Comparison of ENCODE assay signal across 10 cellular contexts in genomic region chr5:57442080-57442839, GRCh38. TPM values are rescaled to one million over a fixed set of nuclear protein-coding genes. Genes with fewer than 3 reads are reported as not detected.
DNase-seq lines count a peak whose midpoint lies in the region; ATAC-seq and TF ChIP-seq lines count a peak whose summit lies in the region.
"Had no signal": no experiment of that assay in that cellular context is flagged by ENCODE, and none has a peak within 500 bp of the region (broad histone marks: within the 10 kb centered on the region; RNA-seq: fewer than 3 reads in every experiment).

No MANE protein-coding gene starts in this region.

- no peak for TF ChIP-seq CTCF in GM13977 (IDR thresholded peaks at IDR 0.05; ENCODE audit: extremely low read depth, insufficient read depth, missing control alignments)
- no peak for TF ChIP-seq CTCF in brain microvascular endothelial cell (IDR thresholded peaks at IDR 0.05; ENCODE audit: low read depth, low read length, missing control alignments)
- TF ChIP-seq CTCF in osteocyte (IDR thresholded peaks at IDR 0.05), result no peak
- TF ChIP-seq CTCF in transverse colon (IDR thresholded peaks at IDR 0.05), result no peak

- H3K4me1 Mint-ChIP-seq in osteocyte (ENCODE audit: unreplicated experiment), result peaks cover 55% of the 10 kb centered on the region
- H3K4me1 Mint-ChIP-seq in activated naive CD4-positive, alpha-beta T cell treated with anti-CD3 and anti-CD28 coated beads for 36 hours (ENCODE audit: low read depth), result peaks cover 3% of the 10 kb centered on the region

- intact Hi-C loops in activated naive CD4-positive, alpha-beta T cell treated with anti-CD3 and anti-CD28 coated beads for 36 hours (cut with micrococcal nuclease), result no loop called here
- intact Hi-C loops in transverse colon (cut with DNase I; ENCODE audit: low total_unique reads), result no loop called here

- CTCF ChIA-PET in activated naive CD4-positive, alpha-beta T cell treated with anti-CD3 and anti-CD28 coated beads for 36 hours (lab: Charles Lee), result no interaction called here

- H3K4me1 ChIP-seq in transverse colon, result no peaks in the 10 kb centered on the region

- H3K27me3 ChIP-seq in brain microvascular endothelial cell (replicated peaks) (no peaks in the 10 kb centered on the region), transverse colon (no peaks in the 10 kb centered on the region)

- 60 to 64% methylated on average over 3 to 4 of the region's 4 CpGs for WGBS in transverse colon (ENCODE audit: low coverage in 1 of 2), 2 donors

- H3K27ac ChIP-seq in brain microvascular endothelial cell, result peak overlapping the region; percentile 99
- H3K27ac ChIP-seq in transverse colon, result no peak overlapping the region

- in situ Hi-C loops in GM13977 (cut with MboI; ENCODE audit: low pct_unique_long_range_greater_than_20kb, low sequenced_read_pairs, unreplicated experiment) (no loop called here), brain microvascular endothelial cell (cut with HindIII; ENCODE audit: low pct_ligation_motif_present, low sequenced_read_pairs) (no loop called here), transverse colon (cut with MboI; ENCODE audit: low pct_ligation_motif_present in 1 of 4, low pct_unique_long_range_greater_than_20kb in 1 of 4, low sequenced_read_pairs in 3 of 4) (no loop called here)

- no peak for TF ChIP-seq EP300 in transverse colon (IDR thresholded peaks at IDR 0.05; ENCODE audit: low read depth)

- H3K36me3 ChIP-seq in brain microvascular endothelial cell (replicated peaks) (no peaks in the 10 kb centered on the region), transverse colon (no peaks in the 10 kb centered on the region)

- H3K4me3 Mint-ChIP-seq in osteocyte (ENCODE audit: unreplicated experiment), result no peak overlapping the region
- no peak overlapping the region for H3K4me3 Mint-ChIP-seq in activated naive CD4-positive, alpha-beta T cell treated with anti-CD3 and anti-CD28 coated beads for 36 hours

- H3K27me3 Mint-ChIP-seq in osteocyte (ENCODE audit: unreplicated experiment), result no peaks in the 10 kb centered on the region
- peaks cover 11% of the 10 kb centered on the region for H3K27me3 Mint-ChIP-seq in activated naive CD4-positive, alpha-beta T cell treated with anti-CD3 and anti-CD28 coated beads for 36 hours (ENCODE audit: low read depth)

- DNase-seq in GM13977 (ENCODE audit: low spot score) (peak; percentile 24), brain microvascular endothelial cell (peak; percentile 97), osteocyte (ENCODE audit: extremely low spot score, unreplicated experiment) (no peak), transverse colon (no peak)
- no peak for DNase-seq in activated naive CD4-positive, alpha-beta T cell treated with anti-CD3 and anti-CD28 coated beads for 36 hours
- DNase-seq: aorta had no signal

- no peak overlapping the region for H3K4me3 ChIP-seq in brain microvascular endothelial cell (ENCODE audit: low read depth, low read length)
- no peak overlapping the region for H3K4me3 ChIP-seq in transverse colon

- H3K9me3 ChIP-seq in transverse colon, result no peaks in the 10 kb centered on the region

- no peaks in the 10 kb centered on the region for H3K9me3 Mint-ChIP-seq in osteocyte (ENCODE audit: unreplicated experiment)
- H3K9me3 Mint-ChIP-seq in activated naive CD4-positive, alpha-beta T cell treated with anti-CD3 and anti-CD28 coated beads for 36 hours, result no peaks in the 10 kb centered on the region

- no peak for TF ChIP-seq POLR2A in transverse colon (IDR thresholded peaks at IDR 0.05)

- H3K36me3 Mint-ChIP-seq in osteocyte (ENCODE audit: unreplicated experiment), result no peaks in the 10 kb centered on the region
- H3K36me3 Mint-ChIP-seq in activated naive CD4-positive, alpha-beta T cell treated with anti-CD3 and anti-CD28 coated beads for 36 hours (ENCODE audit: low read depth), result no peaks in the 10 kb centered on the region

- ATAC-seq in HG03045 (IDR thresholded peaks at IDR 0.05; ENCODE audit: unreplicated experiment) (peak; percentile 70), HG03520 (IDR thresholded peaks at IDR 0.05; ENCODE audit: unreplicated experiment) (no peak), GM18909 (IDR thresholded peaks at IDR 0.05; ENCODE audit: poor library complexity, unreplicated experiment) (no peak)

- peak overlapping the region; percentile 76 for H3K27ac Mint-ChIP-seq in osteocyte (ENCODE audit: unreplicated experiment)
- no peak overlapping the region for H3K27ac Mint-ChIP-seq in activated naive CD4-positive, alpha-beta T cell treated with anti-CD3 and anti-CD28 coated beads for 36 hours

RNA-seq across cellular contexts. Expression of gene ACTBL2, which starts 40.4 kb away (rescaled TPM):
- total RNA-seq in osteocyte (not detected in 2 replicates), transverse colon (not detected)
- total RNA-seq in activated naive CD4-positive, alpha-beta T cell treated with anti-CD3 and anti-CD28 coated beads for 36 hours, result not detected
- total RNA-seq: aorta, temporal lobe had no signal

Comparison
In these comparisons a context has a peak if more than half of its experiments do, and no peak if none do; other contexts are left out.
1. DNase-seq: peak in GM13977 (single experiment) and brain microvascular endothelial cell (single experiment); none in osteocyte (single experiment), activated naive CD4-positive, alpha-beta T cell treated with anti-CD3 and anti-CD28 coated beads for 36 hours (single experiment) and transverse colon (single experiment).